In genomic region chr10:102131286-102132170, GRCh38 we compare ENCODE assay signal across 11 cellular contexts. TPM values are rescaled to one million over a fixed set of nuclear protein-coding genes. Genes with fewer than 3 reads are reported as not detected.
DNase-seq lines count a peak whose midpoint lies in the region; ATAC-seq and TF ChIP-seq lines count a peak whose summit lies in the region.
"Had no signal": no experiment of that assay in that cellular context is flagged by ENCODE, and none has a peak within 500 bp of the region (broad histone marks: within the 10 kb centered on the region; RNA-seq: fewer than 3 reads in every experiment).

No MANE protein-coding gene starts in this region.

- DNase-seq in activated naive CD4-positive, alpha-beta T cell treated with anti-CD3 and anti-CD28 coated beads, Interleukin-2, amount 50 U/mL, for 72 hours (ENCODE audit: low spot score in 2 of 2), result no peak
- DNase-seq in activated naive CD4-positive, alpha-beta T cell treated with anti-CD3 and anti-CD28 coated beads, Interleukin-2, amount 10 ng/mL, durations not matched to agents 7 days and 5 days, result no peak
- DNase-seq in fibroblast of the aortic adventitia (ENCODE audit: low read depth), result peak; percentile 41
- no peak for DNase-seq in type B pancreatic cell (ENCODE audit: extremely low spot score, unreplicated experiment)
- DNase-seq in hippocampal formation (lab: John Stamatoyannopoulos, UW), result no peak
- no peak for DNase-seq in globus pallidus (ENCODE audit: low spot score)
- no peak for DNase-seq in SW480 (ENCODE audit: low spot score)
- DNase-seq: amniotic stem cell, NCI-H226 had no signal

- no peak for ATAC-seq in activated naive CD4-positive, alpha-beta T cell treated with anti-CD3 and anti-CD28 coated beads, Interleukin-2, amount 50 U/mL, for 72 hours

- peak overlapping the region; percentile 29 to 97 for H3K27ac Mint-ChIP-seq in activated naive CD4-positive, alpha-beta T cell treated with anti-CD3 and anti-CD28 coated beads, Interleukin-2, amount 50 U/mL, for 72 hours
- no peak overlapping the region for H3K27ac Mint-ChIP-seq in activated naive CD4-positive, alpha-beta T cell treated with anti-CD3 and anti-CD28 coated beads, Interleukin-2, amount 10 ng/mL, durations not matched to agents 7 days and 5 days
- peak overlapping the region; percentile 100 for H3K27ac Mint-ChIP-seq in type B pancreatic cell

- no peak overlapping the region for H3K27ac ChIP-seq in SU-DHL-6 (ENCODE audit: low read depth, low read length)

- peaks cover 3% of the 10 kb centered on the region for H3K27me3 Mint-ChIP-seq in activated naive CD4-positive, alpha-beta T cell treated with anti-CD3 and anti-CD28 coated beads, Interleukin-2, amount 10 ng/mL, durations not matched to agents 7 days and 5 days
- H3K27me3 Mint-ChIP-seq in type B pancreatic cell, result peaks cover 3% of the 10 kb centered on the region

- peaks cover 37% of the 10 kb centered on the region for H3K79me2 ChIP-seq in SU-DHL-6 (ENCODE audit: insufficient read depth, low read length)

- H3K36me3 Mint-ChIP-seq in activated naive CD4-positive, alpha-beta T cell treated with anti-CD3 and anti-CD28 coated beads, Interleukin-2, amount 50 U/mL, for 72 hours, result peaks cover 24 to 26% of the 10 kb centered on the region in 2 donors
- H3K36me3 Mint-ChIP-seq in activated naive CD4-positive, alpha-beta T cell treated with anti-CD3 and anti-CD28 coated beads, Interleukin-2, amount 10 ng/mL, durations not matched to agents 7 days and 5 days, result peaks cover 9% of the 10 kb centered on the region
- peaks cover 8% of the 10 kb centered on the region for H3K36me3 Mint-ChIP-seq in type B pancreatic cell

- H3K4me3 Mint-ChIP-seq in activated naive CD4-positive, alpha-beta T cell treated with anti-CD3 and anti-CD28 coated beads, Interleukin-2, amount 10 ng/mL, durations not matched to agents 7 days and 5 days, result no peak overlapping the region
- no peak overlapping the region for H3K4me3 Mint-ChIP-seq in type B pancreatic cell

- CTCF ChIA-PET in activated naive CD4-positive, alpha-beta T cell treated with anti-CD3 and anti-CD28 coated beads, Interleukin-2, amount 10 ng/mL, durations not matched to agents 7 days and 5 days (lab: Charles Lee), result interaction anchor here (0.8 to 2.5 kb wide), 9 partner anchors 8 to 299 kb away, joined by 3 to 20 read pairs (median 5); partner anchors contain the start of gene NOLC1

- H3K9me3 Mint-ChIP-seq in activated naive CD4-positive, alpha-beta T cell treated with anti-CD3 and anti-CD28 coated beads, Interleukin-2, amount 50 U/mL, for 72 hours, result no peaks in the 10 kb centered on the region
- no peaks in the 10 kb centered on the region for H3K9me3 Mint-ChIP-seq in activated naive CD4-positive, alpha-beta T cell treated with anti-CD3 and anti-CD28 coated beads, Interleukin-2, amount 10 ng/mL, durations not matched to agents 7 days and 5 days
- no peaks in the 10 kb centered on the region for H3K9me3 Mint-ChIP-seq in type B pancreatic cell

- peak overlapping the region; percentile 92; the same call in 1 of the 2 replicates for H3K9ac ChIP-seq in SU-DHL-6 (ENCODE audit: low read length)

- H2AFZ ChIP-seq in SU-DHL-6 (ENCODE audit: low read depth, low read length, severe bottlenecking), result peak overlapping the region; percentile 98

- no peaks in the 10 kb centered on the region for H3K9me3 ChIP-seq in SU-DHL-6 (ENCODE audit: insufficient read depth, low read length)
- H3K9me3 ChIP-seq: mucosa of descending colon had no signal

- H3K36me3 ChIP-seq in SU-DHL-6 (ENCODE audit: low read length), result no peaks in the 10 kb centered on the region

- peaks cover 31% of the 10 kb centered on the region for H3K4me1 Mint-ChIP-seq in activated naive CD4-positive, alpha-beta T cell treated with anti-CD3 and anti-CD28 coated beads, Interleukin-2, amount 10 ng/mL, durations not matched to agents 7 days and 5 days
- H3K4me1 Mint-ChIP-seq in type B pancreatic cell (ENCODE audit: unreplicated experiment), result peaks cover 17% of the 10 kb centered on the region

- H3K4me2 ChIP-seq in SU-DHL-6 (ENCODE audit: low read depth, low read length, poor library complexity, severe bottlenecking), result peak overlapping the region; percentile 75

- no peaks in the 10 kb centered on the region for H3K9me2 ChIP-seq in SU-DHL-6 (replicated peaks; ENCODE audit: insufficient read depth, low read length)

- peaks cover 8% of the 10 kb centered on the region; the same call in 1 of the 2 replicates for H3F3A ChIP-seq in SU-DHL-6 (ENCODE audit: insufficient read depth)

- no peaks in the 10 kb centered on the region for H3K27me3 ChIP-seq in SU-DHL-6 (ENCODE audit: low read length)

- peaks cover 13% of the 10 kb centered on the region; the same call in 1 of the 2 replicates for H4K20me1 ChIP-seq in SU-DHL-6 (ENCODE audit: low read depth, low read length)

- H3K4me3 ChIP-seq in SU-DHL-6 (ENCODE audit: insufficient read depth, low read length, poor library complexity, severe bottlenecking) (peak overlapping the region; percentile 89), fibroblast of the aortic adventitia (ENCODE audit: low read depth, low read length) (no peak overlapping the region)

- TF ChIP-seq CTCF in SU-DHL-6 (IDR thresholded peaks at IDR 0.05; ENCODE audit: insufficient read depth, low read length, poor library complexity, severe bottlenecking) (no peak), fibroblast of the aortic adventitia (IDR thresholded peaks at IDR 0.05; ENCODE audit: insufficient read depth, low read length) (no peak), type B pancreatic cell (conservative IDR thresholded peaks at IDR 0.05) (no peak)

RNA-seq across cellular contexts. Expression of gene PPRC1, which starts 1.3 kb away (rescaled TPM):
- 10 to 100 TPM; 54.2 to 59.1 TPM for total RNA-seq in activated naive CD4-positive, alpha-beta T cell treated with anti-CD3 and anti-CD28 coated beads, Interleukin-2, amount 50 U/mL, for 72 hours
- total RNA-seq in fibroblast of the aortic adventitia (ENCODE audit: low replicate concordance), result 14.3 and 22.8 TPM in 2 replicates
- total RNA-seq in type B pancreatic cell (ENCODE audit: low replicate concordance), result 48.6 and 51.6 TPM in 2 replicates

RNA-seq across cellular contexts. Expression of gene LDB1, which starts 11.4 kb away (rescaled TPM):
- total RNA-seq in activated naive CD4-positive, alpha-beta T cell treated with anti-CD3 and anti-CD28 coated beads, Interleukin-2, amount 50 U/mL, for 72 hours, result 10 to 100 TPM; 68.7 to 94.9 TPM
- 28.3 and 35.6 TPM in 2 replicates for total RNA-seq in fibroblast of the aortic adventitia (ENCODE audit: low replicate concordance)
- 80.8 and 115 TPM in 2 replicates for total RNA-seq in type B pancreatic cell (ENCODE audit: low replicate concordance)

RNA-seq across cellular contexts. Expression of gene NOLC1, which starts 20.7 kb away (rescaled TPM):
- total RNA-seq in activated naive CD4-positive, alpha-beta T cell treated with anti-CD3 and anti-CD28 coated beads, Interleukin-2, amount 50 U/mL, for 72 hours, result 100 to 1,000 TPM; 101 to 147 TPM
- total RNA-seq in fibroblast of the aortic adventitia (ENCODE audit: low replicate concordance) (37.2 and 45.3 TPM in 2 replicates), type B pancreatic cell (ENCODE audit: low replicate concordance) (74.8 and 88.0 TPM in 2 replicates)
